Comparison of ENCODE assay signal across 8 cellular contexts in the genomic region with DNA sequence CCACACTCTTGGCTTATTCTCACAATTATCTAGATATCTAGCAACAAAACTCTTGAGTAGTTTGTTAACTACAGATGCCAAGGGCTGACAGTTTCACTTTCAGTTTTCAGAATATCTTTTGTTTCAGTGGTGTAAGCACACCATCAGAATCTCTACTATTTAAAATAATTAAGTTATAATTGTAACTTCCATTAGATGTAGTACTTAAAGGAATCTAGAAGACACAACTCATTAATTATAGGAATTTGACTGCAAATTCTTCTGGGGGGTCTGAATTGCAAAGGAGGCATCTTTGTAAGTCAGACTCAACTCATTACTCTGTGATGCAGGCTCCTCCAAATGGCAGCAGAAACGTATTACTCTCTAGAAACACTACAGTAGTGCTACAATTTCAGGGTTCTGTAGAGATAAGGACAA. TPM values are rescaled to one million over a fixed set of nuclear protein-coding genes. Genes with fewer than 3 reads are reported as not detected.
DNase-seq lines count a peak whose midpoint lies in the region; ATAC-seq and TF ChIP-seq lines count a peak whose summit lies in the region.

No MANE protein-coding gene starts in this region.

- TF ChIP-seq CTCF in Panc1 (IDR thresholded peaks at IDR 0.05) (peak; percentile 59; the same call in 1 of the 2 replicates), choroid plexus epithelial cell (conservative IDR thresholded peaks at IDR 0.05; ENCODE audit: low read depth, low read length) (peak; percentile 54), vagina (IDR thresholded peaks at IDR 0.05) (peak in 1 of 3 experiments; percentile 12)

- peaks cover 12% of the 10 kb centered on the region for H3K27me3 Mint-ChIP-seq in activated naive CD4-positive, alpha-beta T cell treated with anti-CD3 and anti-CD28 coated beads, Interleukin-2, amount 10 ng/mL, durations not matched to agents 7 days and 5 days

- H3K4me3 ChIP-seq in Panc1 (ENCODE audit: low read depth in 2 of 2, low read length in 2 of 2): peak overlapping the region; percentile 33 to 53
- H3K4me3 ChIP-seq in choroid plexus epithelial cell (ENCODE audit: low read depth, low read length): peak overlapping the region; percentile 39
- peak overlapping the region; percentile 35 to 37 for H3K4me3 ChIP-seq in vagina

- H3K4me1 ChIP-seq in Panc1 (ENCODE audit: control insufficient read depth, insufficient read depth, low read length) (peaks cover 18% of the 10 kb centered on the region), vagina (peaks cover 19% of the 10 kb centered on the region)

- CTCF ChIA-PET in activated naive CD4-positive, alpha-beta T cell treated with anti-CD3 and anti-CD28 coated beads, Interleukin-2, amount 10 ng/mL, durations not matched to agents 7 days and 5 days (lab: Charles Lee): interaction anchor here (0.6 to 2.4 kb wide), 7 partner anchors 8 to 472 kb away, joined by 3 to 7 read pairs (median 3); no protein-coding TSS in a partner anchor
- CTCF ChIA-PET in Panc1 (lab: Charles Lee): no interaction called here

- H3K27ac Mint-ChIP-seq in activated naive CD4-positive, alpha-beta T cell treated with anti-CD3 and anti-CD28 coated beads, Interleukin-2, amount 10 ng/mL, durations not matched to agents 7 days and 5 days: peak overlapping the region; percentile 88

- H3K9me3 ChIP-seq in Panc1 (ENCODE audit: control insufficient read depth, insufficient read depth, low read depth, low read length): no peaks in the 10 kb centered on the region
- H3K9me3 ChIP-seq in vagina: no peaks in the 10 kb centered on the region

- peak overlapping the region; percentile 55 for H3K4me3 Mint-ChIP-seq in activated naive CD4-positive, alpha-beta T cell treated with anti-CD3 and anti-CD28 coated beads, Interleukin-2, amount 10 ng/mL, durations not matched to agents 7 days and 5 days

- POLR2A ChIA-PET in Panc1 (lab: Charles Lee): no interaction called here

- H3K36me3 ChIP-seq in Panc1 (ENCODE audit: control insufficient read depth, insufficient read depth, low read length): no peaks in the 10 kb centered on the region
- H3K36me3 ChIP-seq in vagina: no peaks in the 10 kb centered on the region

- H3K36me3 Mint-ChIP-seq in activated naive CD4-positive, alpha-beta T cell treated with anti-CD3 and anti-CD28 coated beads, Interleukin-2, amount 10 ng/mL, durations not matched to agents 7 days and 5 days: no peaks in the 10 kb centered on the region

- in situ Hi-C loops in Panc1 (cut with HindIII; ENCODE audit: low pct_unique_long_range_greater_than_20kb, low sequenced_read_pairs): no loop called here

- H3K9me3 Mint-ChIP-seq in activated naive CD4-positive, alpha-beta T cell treated with anti-CD3 and anti-CD28 coated beads, Interleukin-2, amount 10 ng/mL, durations not matched to agents 7 days and 5 days: no peaks in the 10 kb centered on the region

- ATAC-seq in HG02588 (IDR thresholded peaks at IDR 0.05; ENCODE audit: unreplicated experiment): peak; percentile 64
- ATAC-seq in Panc1: peak; percentile 80

- no peak for TF ChIP-seq POLR2A in vagina (IDR thresholded peaks at IDR 0.05)

- BruUV-seq in Panc1 (replicated peaks; lab: Mats Ljungman, UMichigan): no TSS peak

- peaks cover 48% of the 10 kb centered on the region for H3K4me1 Mint-ChIP-seq in activated naive CD4-positive, alpha-beta T cell treated with anti-CD3 and anti-CD28 coated beads, Interleukin-2, amount 10 ng/mL, durations not matched to agents 7 days and 5 days

- H3K27me3 ChIP-seq in Panc1 (ENCODE audit: control insufficient read depth, insufficient read depth, low read length): no peaks in the 10 kb centered on the region
- H3K27me3 ChIP-seq in vagina: no peaks in the 10 kb centered on the region

- peak; percentile 42 for DNase-seq in activated naive CD4-positive, alpha-beta T cell treated with anti-CD3 and anti-CD28 coated beads, Interleukin-2, amount 10 ng/mL, durations not matched to agents 7 days and 5 days
- no peak for DNase-seq in activated naive CD4-positive, alpha-beta T cell treated with Interleukin-2 at 50 U/mL for 16 hours
- DNase-seq in Panc1 (ENCODE audit: low read depth, low spot score): no peak
- peak; percentile 76 for DNase-seq in choroid plexus epithelial cell (ENCODE audit: low read depth)
- peak; percentile 85 for DNase-seq in medulla oblongata (ENCODE audit: extremely low spot score)
- DNase-seq in vagina (ENCODE audit: extremely low spot score in 2 of 2): no peak
- DNase-seq in mucosa of gallbladder (ENCODE audit: low spot score): no peak

- H3K27ac ChIP-seq in Panc1 (ENCODE audit: low read length): peak overlapping the region; percentile 92
- peak overlapping the region; percentile 76 for H3K27ac ChIP-seq in vagina

- intact Hi-C loops in Panc1 (cut with micrococcal nuclease; ENCODE audit: unreplicated experiment) (loop anchor here (10.0 kb wide), 1 partner anchor 108 kb away; a partner anchor contains a TSS), vagina (cut with DNase I) (no loop called here)

RNA-seq across cellular contexts. Expression of a gene that starts 44.9 kb away (rescaled TPM):
- total RNA-seq in Panc1 (2021; ENCODE audit: unreplicated experiment) (19.5 TPM), vagina (18.4 TPM), mucosa of gallbladder (10.0 TPM)
- polyA plus RNA-seq in Panc1 (2012; ENCODE audit: insufficient read length): 10.7 TPM

Comparison
In these comparisons a context has a peak if more than half of its experiments do, and no peak if none do; other contexts are left out.
1. DNase-seq: peak in activated naive CD4-positive, alpha-beta T cell treated with anti-CD3 and anti-CD28 coated beads, Interleukin-2, amount 10 ng/mL, durations not matched to agents 7 days and 5 days (single experiment), choroid plexus epithelial cell (single experiment) and medulla oblongata (single experiment); none in activated naive CD4-positive, alpha-beta T cell treated with Interleukin-2 at 50 U/mL for 16 hours (single experiment), Panc1 (single experiment), vagina (0 of 2) and mucosa of gallbladder (single experiment).
2. Peak in every context shown above with its lines, with median percentiles within 50 percentile points of each other: H3K4me3 ChIP-seq.